1 cellular context compared by ENCODE assay signal in the genomic region with DNA sequence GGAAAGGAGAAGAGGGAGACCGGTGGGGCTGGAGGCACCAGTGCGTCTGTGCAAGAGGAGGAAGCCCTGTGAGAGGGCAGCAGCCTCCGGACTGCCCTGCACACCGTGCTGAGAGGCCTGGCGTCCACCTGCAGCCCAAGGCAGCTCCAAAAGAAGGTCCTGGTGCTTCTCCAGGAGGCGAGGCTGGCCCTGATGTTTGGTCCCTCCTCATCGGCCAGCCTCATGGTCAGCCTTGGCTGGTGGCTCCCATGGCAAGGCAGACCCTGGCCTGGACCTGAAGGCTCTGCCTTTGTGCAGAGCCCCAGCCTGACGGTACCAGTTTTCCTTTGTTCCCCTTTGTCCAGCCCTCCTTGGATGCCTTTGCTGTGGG.
TF ChIP-seq lines count a peak whose summit lies in the region.

No MANE protein-coding gene starts in this region.

TF ChIP-seq in A549, 52 proteins besides CTCF, POLR2A, EP300 and RAD21:
- TF ChIP-seq ESRRA (IDR thresholded peaks at IDR 0.05; ENCODE audit: borderline replicate concordance, low read length) (no peak), NR3C1 (IDR thresholded peaks at IDR 0.05) (no peak), FOSB (CRISPR knock-in tag; IDR thresholded peaks at IDR 0.05) (no peak), HDAC2 (IDR thresholded peaks at IDR 0.05) (no peak), TP53 (CRISPR knock-in tag; IDR thresholded peaks at IDR 0.05) (no peak), BHLHE40 (IDR thresholded peaks at IDR 0.05; ENCODE audit: low read depth, low read length) (no peak), HOXB5 (CRISPR knock-in tag; IDR thresholded peaks at IDR 0.05) (no peak), FOSL2 (IDR thresholded peaks at IDR 0.05) (no peak), FOSL2 (CRISPR knock-in tag; IDR thresholded peaks at IDR 0.05) (no peak), CHD2 (IDR thresholded peaks at IDR 0.05; ENCODE audit: low read length, partially characterized antibody) (no peak), ZFP36 (IDR thresholded peaks at IDR 0.05; ENCODE audit: borderline replicate concordance, partially characterized antibody) (no peak), NFE2L2 (conservative IDR thresholded peaks at IDR 0.05; ENCODE audit: low read length) (no peak), EHMT2 (IDR thresholded peaks at IDR 0.05; ENCODE audit: low read depth) (no peak), FOXS1 (CRISPR knock-in tag; IDR thresholded peaks at IDR 0.05) (no peak), POLR2AphosphoS2 (conservative IDR thresholded peaks at IDR 0.05; ENCODE audit: low read length) (no peak)
- TF ChIP-seq, protein P1, sequence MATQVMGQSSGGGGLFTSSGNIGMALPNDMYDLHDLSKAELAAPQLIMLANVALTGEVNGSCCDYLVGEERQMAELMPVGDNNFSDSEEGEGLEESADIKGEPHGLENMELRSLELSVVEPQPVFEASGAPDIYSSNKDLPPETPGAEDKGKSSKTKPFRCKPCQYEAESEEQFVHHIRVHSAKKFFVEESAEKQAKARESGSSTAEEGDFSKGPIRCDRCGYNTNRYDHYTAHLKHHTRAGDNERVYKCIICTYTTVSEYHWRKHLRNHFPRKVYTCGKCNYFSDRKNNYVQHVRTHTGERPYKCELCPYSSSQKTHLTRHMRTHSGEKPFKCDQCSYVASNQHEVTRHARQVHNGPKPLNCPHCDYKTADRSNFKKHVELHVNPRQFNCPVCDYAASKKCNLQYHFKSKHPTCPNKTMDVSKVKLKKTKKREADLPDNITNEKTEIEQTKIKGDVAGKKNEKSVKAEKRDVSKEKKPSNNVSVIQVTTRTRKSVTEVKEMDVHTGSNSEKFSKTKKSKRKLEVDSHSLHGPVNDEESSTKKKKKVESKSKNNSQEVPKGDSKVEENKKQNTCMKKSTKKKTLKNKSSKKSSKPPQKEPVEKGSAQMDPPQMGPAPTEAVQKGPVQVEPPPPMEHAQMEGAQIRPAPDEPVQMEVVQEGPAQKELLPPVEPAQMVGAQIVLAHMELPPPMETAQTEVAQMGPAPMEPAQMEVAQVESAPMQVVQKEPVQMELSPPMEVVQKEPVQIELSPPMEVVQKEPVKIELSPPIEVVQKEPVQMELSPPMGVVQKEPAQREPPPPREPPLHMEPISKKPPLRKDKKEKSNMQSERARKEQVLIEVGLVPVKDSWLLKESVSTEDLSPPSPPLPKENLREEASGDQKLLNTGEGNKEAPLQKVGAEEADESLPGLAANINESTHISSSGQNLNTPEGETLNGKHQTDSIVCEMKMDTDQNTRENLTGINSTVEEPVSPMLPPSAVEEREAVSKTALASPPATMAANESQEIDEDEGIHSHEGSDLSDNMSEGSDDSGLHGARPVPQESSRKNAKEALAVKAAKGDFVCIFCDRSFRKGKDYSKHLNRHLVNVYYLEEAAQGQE (IDR thresholded peaks at IDR 0.05) = no peak
- TF ChIP-seq, protein P2, sequence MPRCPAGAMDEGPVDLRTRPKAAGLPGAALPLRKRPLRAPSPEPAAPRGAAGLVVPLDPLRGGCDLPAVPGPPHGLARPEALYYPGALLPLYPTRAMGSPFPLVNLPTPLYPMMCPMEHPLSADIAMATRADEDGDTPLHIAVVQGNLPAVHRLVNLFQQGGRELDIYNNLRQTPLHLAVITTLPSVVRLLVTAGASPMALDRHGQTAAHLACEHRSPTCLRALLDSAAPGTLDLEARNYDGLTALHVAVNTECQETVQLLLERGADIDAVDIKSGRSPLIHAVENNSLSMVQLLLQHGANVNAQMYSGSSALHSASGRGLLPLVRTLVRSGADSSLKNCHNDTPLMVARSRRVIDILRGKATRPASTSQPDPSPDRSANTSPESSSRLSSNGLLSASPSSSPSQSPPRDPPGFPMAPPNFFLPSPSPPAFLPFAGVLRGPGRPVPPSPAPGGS (IDR thresholded peaks at IDR 0.05) = no peak
- TF ChIP-seq, protein P3, sequence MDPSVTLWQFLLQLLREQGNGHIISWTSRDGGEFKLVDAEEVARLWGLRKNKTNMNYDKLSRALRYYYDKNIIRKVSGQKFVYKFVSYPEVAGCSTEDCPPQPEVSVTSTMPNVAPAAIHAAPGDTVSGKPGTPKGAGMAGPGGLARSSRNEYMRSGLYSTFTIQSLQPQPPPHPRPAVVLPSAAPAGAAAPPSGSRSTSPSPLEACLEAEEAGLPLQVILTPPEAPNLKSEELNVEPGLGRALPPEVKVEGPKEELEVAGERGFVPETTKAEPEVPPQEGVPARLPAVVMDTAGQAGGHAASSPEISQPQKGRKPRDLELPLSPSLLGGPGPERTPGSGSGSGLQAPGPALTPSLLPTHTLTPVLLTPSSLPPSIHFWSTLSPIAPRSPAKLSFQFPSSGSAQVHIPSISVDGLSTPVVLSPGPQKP (IDR thresholded peaks at IDR 0.05; ENCODE audit: low read depth, low read length) = no peak
